Comparison of ENCODE assay signal across 1 cellular context in the genomic region with DNA sequence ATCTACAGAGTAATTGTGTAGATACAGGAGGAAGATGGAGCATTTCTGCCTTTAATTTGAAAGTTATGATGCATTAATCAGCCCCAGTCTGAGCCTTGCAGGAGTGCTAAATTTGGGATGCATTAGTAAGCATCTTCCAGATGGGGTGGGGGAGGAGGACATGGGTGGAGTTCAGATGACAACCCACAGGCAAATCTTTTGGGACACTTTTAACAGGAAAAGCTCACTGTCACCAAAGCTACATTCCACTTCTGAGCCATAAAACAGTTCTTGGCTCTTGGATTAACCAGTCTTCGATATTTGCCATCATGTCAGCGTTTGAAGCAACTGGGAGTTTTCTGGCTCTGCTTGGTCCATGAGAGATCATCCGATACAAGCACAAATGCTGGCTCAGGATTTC.
TF ChIP-seq lines count a peak whose summit lies in the region.

No MANE protein-coding gene starts in this region.

TF ChIP-seq in GM12878, 131 proteins besides CTCF, POLR2A, EP300 and RAD21 (continued from another document):
- TF ChIP-seq, protein P1, sequence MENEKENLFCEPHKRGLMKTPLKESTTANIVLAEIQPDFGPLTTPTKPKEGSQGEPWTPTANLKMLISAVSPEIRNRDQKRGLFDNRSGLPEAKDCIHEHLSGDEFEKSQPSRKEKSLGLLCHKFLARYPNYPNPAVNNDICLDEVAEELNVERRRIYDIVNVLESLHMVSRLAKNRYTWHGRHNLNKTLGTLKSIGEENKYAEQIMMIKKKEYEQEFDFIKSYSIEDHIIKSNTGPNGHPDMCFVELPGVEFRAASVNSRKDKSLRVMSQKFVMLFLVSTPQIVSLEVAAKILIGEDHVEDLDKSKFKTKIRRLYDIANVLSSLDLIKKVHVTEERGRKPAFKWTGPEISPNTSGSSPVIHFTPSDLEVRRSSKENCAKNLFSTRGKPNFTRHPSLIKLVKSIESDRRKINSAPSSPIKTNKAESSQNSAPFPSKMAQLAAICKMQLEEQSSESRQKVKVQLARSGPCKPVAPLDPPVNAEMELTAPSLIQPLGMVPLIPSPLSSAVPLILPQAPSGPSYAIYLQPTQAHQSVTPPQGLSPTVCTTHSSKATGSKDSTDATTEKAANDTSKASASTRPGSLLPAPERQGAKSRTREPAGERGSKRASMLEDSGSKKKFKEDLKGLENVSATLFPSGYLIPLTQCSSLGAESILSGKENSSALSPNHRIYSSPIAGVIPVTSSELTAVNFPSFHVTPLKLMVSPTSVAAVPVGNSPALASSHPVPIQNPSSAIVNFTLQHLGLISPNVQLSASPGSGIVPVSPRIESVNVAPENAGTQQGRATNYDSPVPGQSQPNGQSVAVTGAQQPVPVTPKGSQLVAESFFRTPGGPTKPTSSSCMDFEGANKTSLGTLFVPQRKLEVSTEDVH (IDR thresholded peaks at IDR 0.05; ENCODE audit: low read depth, partially characterized antibody), result no peak
- no peak for TF ChIP-seq NRF1 (conservative IDR thresholded peaks at IDR 0.05; ENCODE audit: low read depth, low read length)
- TF ChIP-seq TARDBP (IDR thresholded peaks at IDR 0.05; ENCODE audit: borderline replicate concordance), result no peak
- TF ChIP-seq RELA (IDR thresholded peaks at IDR 0.05; ENCODE audit: borderline replicate concordance, partially characterized antibody), result no peak
- no peak for TF ChIP-seq CREM (IDR thresholded peaks at IDR 0.05; ENCODE audit: low read depth)
- TF ChIP-seq MYC (IDR thresholded peaks at IDR 0.05; ENCODE audit: insufficient read depth, insufficient read length, insufficient replicate concordance, low read length, severe bottlenecking), result no peak
- TF ChIP-seq, protein P2, sequence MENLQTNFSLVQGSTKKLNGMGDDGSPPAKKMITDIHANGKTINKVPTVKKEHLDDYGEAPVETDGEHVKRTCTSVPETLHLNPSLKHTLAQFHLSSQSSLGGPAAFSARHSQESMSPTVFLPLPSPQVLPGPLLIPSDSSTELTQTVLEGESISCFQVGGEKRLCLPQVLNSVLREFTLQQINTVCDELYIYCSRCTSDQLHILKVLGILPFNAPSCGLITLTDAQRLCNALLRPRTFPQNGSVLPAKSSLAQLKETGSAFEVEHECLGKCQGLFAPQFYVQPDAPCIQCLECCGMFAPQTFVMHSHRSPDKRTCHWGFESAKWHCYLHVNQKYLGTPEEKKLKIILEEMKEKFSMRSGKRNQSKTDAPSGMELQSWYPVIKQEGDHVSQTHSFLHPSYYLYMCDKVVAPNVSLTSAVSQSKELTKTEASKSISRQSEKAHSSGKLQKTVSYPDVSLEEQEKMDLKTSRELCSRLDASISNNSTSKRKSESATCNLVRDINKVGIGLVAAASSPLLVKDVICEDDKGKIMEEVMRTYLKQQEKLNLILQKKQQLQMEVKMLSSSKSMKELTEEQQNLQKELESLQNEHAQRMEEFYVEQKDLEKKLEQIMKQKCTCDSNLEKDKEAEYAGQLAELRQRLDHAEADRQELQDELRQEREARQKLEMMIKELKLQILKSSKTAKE (IDR thresholded peaks at IDR 0.05; ENCODE audit: low read depth, poor library complexity, severe bottlenecking), result no peak
- TF ChIP-seq, protein P3, sequence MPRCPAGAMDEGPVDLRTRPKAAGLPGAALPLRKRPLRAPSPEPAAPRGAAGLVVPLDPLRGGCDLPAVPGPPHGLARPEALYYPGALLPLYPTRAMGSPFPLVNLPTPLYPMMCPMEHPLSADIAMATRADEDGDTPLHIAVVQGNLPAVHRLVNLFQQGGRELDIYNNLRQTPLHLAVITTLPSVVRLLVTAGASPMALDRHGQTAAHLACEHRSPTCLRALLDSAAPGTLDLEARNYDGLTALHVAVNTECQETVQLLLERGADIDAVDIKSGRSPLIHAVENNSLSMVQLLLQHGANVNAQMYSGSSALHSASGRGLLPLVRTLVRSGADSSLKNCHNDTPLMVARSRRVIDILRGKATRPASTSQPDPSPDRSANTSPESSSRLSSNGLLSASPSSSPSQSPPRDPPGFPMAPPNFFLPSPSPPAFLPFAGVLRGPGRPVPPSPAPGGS (IDR thresholded peaks at IDR 0.05; ENCODE audit: borderline replicate concordance, insufficient read depth, low read depth, low read length, poor library complexity, severe bottlenecking), result no peak
- TF ChIP-seq, protein P4, sequence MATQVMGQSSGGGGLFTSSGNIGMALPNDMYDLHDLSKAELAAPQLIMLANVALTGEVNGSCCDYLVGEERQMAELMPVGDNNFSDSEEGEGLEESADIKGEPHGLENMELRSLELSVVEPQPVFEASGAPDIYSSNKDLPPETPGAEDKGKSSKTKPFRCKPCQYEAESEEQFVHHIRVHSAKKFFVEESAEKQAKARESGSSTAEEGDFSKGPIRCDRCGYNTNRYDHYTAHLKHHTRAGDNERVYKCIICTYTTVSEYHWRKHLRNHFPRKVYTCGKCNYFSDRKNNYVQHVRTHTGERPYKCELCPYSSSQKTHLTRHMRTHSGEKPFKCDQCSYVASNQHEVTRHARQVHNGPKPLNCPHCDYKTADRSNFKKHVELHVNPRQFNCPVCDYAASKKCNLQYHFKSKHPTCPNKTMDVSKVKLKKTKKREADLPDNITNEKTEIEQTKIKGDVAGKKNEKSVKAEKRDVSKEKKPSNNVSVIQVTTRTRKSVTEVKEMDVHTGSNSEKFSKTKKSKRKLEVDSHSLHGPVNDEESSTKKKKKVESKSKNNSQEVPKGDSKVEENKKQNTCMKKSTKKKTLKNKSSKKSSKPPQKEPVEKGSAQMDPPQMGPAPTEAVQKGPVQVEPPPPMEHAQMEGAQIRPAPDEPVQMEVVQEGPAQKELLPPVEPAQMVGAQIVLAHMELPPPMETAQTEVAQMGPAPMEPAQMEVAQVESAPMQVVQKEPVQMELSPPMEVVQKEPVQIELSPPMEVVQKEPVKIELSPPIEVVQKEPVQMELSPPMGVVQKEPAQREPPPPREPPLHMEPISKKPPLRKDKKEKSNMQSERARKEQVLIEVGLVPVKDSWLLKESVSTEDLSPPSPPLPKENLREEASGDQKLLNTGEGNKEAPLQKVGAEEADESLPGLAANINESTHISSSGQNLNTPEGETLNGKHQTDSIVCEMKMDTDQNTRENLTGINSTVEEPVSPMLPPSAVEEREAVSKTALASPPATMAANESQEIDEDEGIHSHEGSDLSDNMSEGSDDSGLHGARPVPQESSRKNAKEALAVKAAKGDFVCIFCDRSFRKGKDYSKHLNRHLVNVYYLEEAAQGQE (IDR thresholded peaks at IDR 0.05; ENCODE audit: low read depth, low read length), result no peak
- TF ChIP-seq, protein P5, sequence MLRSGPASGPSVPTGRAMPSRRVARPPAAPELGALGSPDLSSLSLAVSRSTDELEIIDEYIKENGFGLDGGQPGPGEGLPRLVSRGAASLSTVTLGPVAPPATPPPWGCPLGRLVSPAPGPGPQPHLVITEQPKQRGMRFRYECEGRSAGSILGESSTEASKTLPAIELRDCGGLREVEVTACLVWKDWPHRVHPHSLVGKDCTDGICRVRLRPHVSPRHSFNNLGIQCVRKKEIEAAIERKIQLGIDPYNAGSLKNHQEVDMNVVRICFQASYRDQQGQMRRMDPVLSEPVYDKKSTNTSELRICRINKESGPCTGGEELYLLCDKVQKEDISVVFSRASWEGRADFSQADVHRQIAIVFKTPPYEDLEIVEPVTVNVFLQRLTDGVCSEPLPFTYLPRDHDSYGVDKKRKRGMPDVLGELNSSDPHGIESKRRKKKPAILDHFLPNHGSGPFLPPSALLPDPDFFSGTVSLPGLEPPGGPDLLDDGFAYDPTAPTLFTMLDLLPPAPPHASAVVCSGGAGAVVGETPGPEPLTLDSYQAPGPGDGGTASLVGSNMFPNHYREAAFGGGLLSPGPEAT (IDR thresholded peaks at IDR 0.05; ENCODE audit: low read depth), result no peak
